ENCODE assay signal across 15 cellular contexts in the genomic region with DNA sequence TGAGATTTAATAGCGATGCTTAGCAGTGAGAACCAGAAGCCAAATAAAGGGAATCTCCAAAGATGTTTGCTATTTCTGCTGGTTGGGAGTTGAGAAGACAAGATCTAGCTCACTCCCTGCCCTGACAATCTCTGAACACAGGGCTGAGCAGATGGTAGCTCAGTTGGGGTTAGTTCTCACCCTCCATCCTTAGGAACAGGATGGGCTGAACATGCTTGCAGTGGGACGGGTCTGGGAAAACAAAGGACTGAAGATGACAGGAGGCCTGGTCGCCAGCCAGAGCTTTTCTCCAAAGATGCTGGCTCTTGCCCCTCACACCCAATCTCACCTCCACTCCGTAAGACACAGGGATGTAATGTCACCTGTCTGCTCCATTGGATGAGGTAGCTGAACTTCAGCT.
DNase-seq lines count a peak whose midpoint lies in the region; FAIRE-seq and TF ChIP-seq lines count a peak whose summit lies in the region.
"Had no signal": no experiment of that assay in that cellular context is flagged by ENCODE, and none has a peak within 500 bp of the region (broad histone marks: within the 10 kb centered on the region; RNA-seq: fewer than 3 reads in every experiment).

No MANE protein-coding gene starts in this region.

- TF ChIP-seq POLR2A in tibial nerve (IDR thresholded peaks at IDR 0.05) = no peak

- H3K27ac ChIP-seq in OCI-LY7 (ENCODE audit: low read depth, low read length, poor library complexity, severe bottlenecking) (peak overlapping the region; percentile 98), small intestine (ENCODE audit: low read depth in 1 of 2, low read length in 1 of 2) (no peak overlapping the region), tibial nerve (no peak overlapping the region)
- H3K27ac ChIP-seq: HL-60 had no signal

- H3K9me3 ChIP-seq in OCI-LY7 (ENCODE audit: low read length) (no peaks in the 10 kb centered on the region), small intestine (ENCODE audit: control insufficient read depth, low read depth) (no peaks in the 10 kb centered on the region), tibial nerve (no peaks in the 10 kb centered on the region)

- DNase-seq in NCI-H2171 treated with DMSO at 0.1 percent for 48 hours (lab: John Stamatoyannopoulos, UW) = peak; percentile 43
- no peak for DNase-seq in NCI-H2171 (lab: John Stamatoyannopoulos, UW)
- peak; percentile 56 for DNase-seq in NCI-H1694 (lab: John Stamatoyannopoulos, UW)
- DNase-seq in OCI-LY7 (ENCODE audit: low spot score) = no peak
- no peak for DNase-seq in small intestine
- DNase-seq in urothelium cell line (ENCODE audit: low spot score) = no peak
- no peak for DNase-seq in activated CD8-positive, alpha-beta memory T cell treated with anti-CD3 and anti-CD28 coated beads, Interleukin-2, amount 50 U/mL, for 4 hours
- DNase-seq in tibial nerve (ENCODE audit: low spot score in 2 of 2) = no peak
- DNase-seq: ACHN; CD8-positive, alpha-beta T cell; COR-L47; EL; GDM1; H7 had no signal

- H3K27me3 ChIP-seq in small intestine (ENCODE audit: control insufficient read depth in 2 of 2, insufficient read depth in 2 of 2, low read length in 2 of 2) = no peaks in the 10 kb centered on the region
- H3K27me3 ChIP-seq in tibial nerve = no peaks in the 10 kb centered on the region

- H4K20me1 ChIP-seq in OCI-LY7 (ENCODE audit: insufficient read depth, low read length) = no peaks in the 10 kb centered on the region

- H3K36me3 ChIP-seq in OCI-LY7 (ENCODE audit: insufficient read depth, low read length) (no peaks in the 10 kb centered on the region), small intestine (ENCODE audit: control insufficient read depth in 2 of 2, insufficient read depth in 2 of 2, low read length in 2 of 2) (no peaks in the 10 kb centered on the region), tibial nerve (no peaks in the 10 kb centered on the region)

- 0 out of 2 replicates have a peak overlapping the region, but pooled peaks have one; percentile 73 for H3K4me2 ChIP-seq in OCI-LY7 (ENCODE audit: low read length)

- peaks cover 68% of the 10 kb centered on the region for H3K4me1 ChIP-seq in OCI-LY7 (ENCODE audit: insufficient read depth, low read length, poor library complexity, severe bottlenecking)
- H3K4me1 ChIP-seq in small intestine (ENCODE audit: control insufficient read depth in 2 of 2, insufficient read depth in 1 of 2, low read depth in 1 of 2, low read length in 1 of 2) = peaks cover 0 to 9% of the 10 kb centered on the region in 2 donors
- peaks cover 0 to 12% (median 5%) of the 10 kb centered on the region in 4 donors for H3K4me1 ChIP-seq in tibial nerve

- POLR2A ChIA-PET in OCI-LY7 (lab: Charles Lee) = interaction anchor here (0.7 to 17.0 kb wide), 18 partner anchors 8 to 203 kb away, joined by 3 to 218 read pairs (median 8); no protein-coding TSS in a partner anchor

- H3K4me3 ChIP-seq in OCI-LY7 (ENCODE audit: low read depth, low read length, poor library complexity, severe bottlenecking) (no peak overlapping the region), small intestine (ENCODE audit: low read depth in 1 of 2, low read length in 2 of 2) (no peak overlapping the region), tibial nerve (no peak overlapping the region)

- FAIRE-seq in small intestine (lab: Jason Lieb, UNC) (no peak), urothelium cell line (lab: Jason Lieb, UNC) (no peak)

- WGBS in small intestine, 3 donors = 94 to 96% (median 96%) methylated on average over 4 of the region's 4 CpGs
- WGBS in tibial nerve, 2 donors = 94 to 100% methylated on average over 4 of the region's 4 CpGs

- BruUV-seq in OCI-LY7 (replicated peaks; lab: Mats Ljungman, UMichigan) = no TSS peak

- H2AFZ ChIP-seq in OCI-LY7 (ENCODE audit: low read length) = no peak overlapping the region

- intact Hi-C loops in OCI-LY7 (cut with micrococcal nuclease; ENCODE audit: unreplicated experiment) = loop anchor here (5.0 kb wide), 1 partner anchor 52 kb away; no protein-coding TSS in a partner anchor

- CTCF ChIA-PET in OCI-LY7 (lab: Charles Lee; ENCODE audit: unreplicated experiment) = interaction anchor here (0.5 to 1.4 kb wide), 4 partner anchors 9 to 438 kb away, joined by 3 to 6 read pairs (median 3); no protein-coding TSS in a partner anchor

- TF ChIP-seq CTCF in OCI-LY7 (conservative IDR thresholded peaks at IDR 0.05; ENCODE audit: low read length) (no peak), tibial nerve (IDR thresholded peaks at IDR 0.05) (no peak)

- no peaks in the 10 kb centered on the region for H3K9me2 ChIP-seq in OCI-LY7 (ENCODE audit: insufficient read depth, low read length)

- no peaks in the 10 kb centered on the region for H3K79me2 ChIP-seq in OCI-LY7 (ENCODE audit: insufficient read depth, low read depth, low read length)

- no peak for TF ChIP-seq EP300 in tibial nerve (IDR thresholded peaks at IDR 0.05)

Comparison
In these comparisons a context has a peak if more than half of its experiments do, and no peak if none do; other contexts are left out.
1. DNase-seq: peak in NCI-H2171 treated with DMSO at 0.1 percent for 48 hours (single experiment) and NCI-H1694 (single experiment); none in NCI-H2171 (single experiment), OCI-LY7 (single experiment), small intestine (single experiment), urothelium cell line (single experiment), activated CD8-positive, alpha-beta memory T cell treated with anti-CD3 and anti-CD28 coated beads, Interleukin-2, amount 50 U/mL, for 4 hours (single experiment) and tibial nerve (0 of 2).